ENCODE assay signal across 1 cellular context in the genomic region with DNA sequence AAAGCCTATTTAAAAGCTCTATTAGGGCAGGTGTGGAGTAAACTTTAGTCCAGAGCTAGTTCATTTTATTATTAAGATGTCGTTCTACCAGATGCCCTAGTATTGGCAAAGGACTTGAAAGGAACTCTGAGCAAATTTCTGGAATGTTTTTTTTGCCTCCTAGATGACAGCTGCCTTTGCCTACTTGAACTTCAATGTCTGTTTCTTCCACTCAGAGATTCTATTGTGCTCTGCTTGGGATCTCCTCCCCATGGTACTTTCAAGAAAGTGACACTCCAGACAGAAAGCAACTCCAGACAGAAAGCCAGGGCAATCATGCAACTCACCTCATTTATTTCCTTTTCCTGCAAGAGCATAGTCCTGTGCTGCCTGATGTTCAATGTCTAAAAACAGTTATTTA.
TF ChIP-seq lines count a peak whose summit lies in the region.

No MANE protein-coding gene starts in this region.

TF ChIP-seq in IMR-90, 13 proteins besides CTCF, POLR2A, EP300 and RAD21:
- no peak for TF ChIP-seq MXI1 (IDR thresholded peaks at IDR 0.05; ENCODE audit: borderline replicate concordance, low read depth, low read length)
- TF ChIP-seq NFE2L2 (IDR thresholded peaks at IDR 0.05; ENCODE audit: low read depth, low read length): no peak
- no peak for TF ChIP-seq MAZ (IDR thresholded peaks at IDR 0.05; ENCODE audit: borderline replicate concordance, low read depth, low read length)
- TF ChIP-seq MAFK (IDR thresholded peaks at IDR 0.05; ENCODE audit: low read depth, low read length): no peak
- TF ChIP-seq, protein P1, sequence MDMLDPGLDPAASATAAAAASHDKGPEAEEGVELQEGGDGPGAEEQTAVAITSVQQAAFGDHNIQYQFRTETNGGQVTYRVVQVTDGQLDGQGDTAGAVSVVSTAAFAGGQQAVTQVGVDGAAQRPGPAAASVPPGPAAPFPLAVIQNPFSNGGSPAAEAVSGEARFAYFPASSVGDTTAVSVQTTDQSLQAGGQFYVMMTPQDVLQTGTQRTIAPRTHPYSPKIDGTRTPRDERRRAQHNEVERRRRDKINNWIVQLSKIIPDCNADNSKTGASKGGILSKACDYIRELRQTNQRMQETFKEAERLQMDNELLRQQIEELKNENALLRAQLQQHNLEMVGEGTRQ (IDR thresholded peaks at IDR 0.05; ENCODE audit: low read depth, low read length): no peak
- TF ChIP-seq BHLHE40 (IDR thresholded peaks at IDR 0.05; ENCODE audit: low read depth, low read length): no peak
- TF ChIP-seq CHD1 (IDR thresholded peaks at IDR 0.05; ENCODE audit: low read depth, low read length): no peak
- no peak for TF ChIP-seq FOS (IDR thresholded peaks at IDR 0.05; ENCODE audit: low read depth, low read length)
- no peak for TF ChIP-seq RCOR1 (IDR thresholded peaks at IDR 0.05; ENCODE audit: insufficient replicate concordance, low read length)
- no peak for TF ChIP-seq RFX5 (IDR thresholded peaks at IDR 0.05; ENCODE audit: low read depth, low read length)
- no peak for TF ChIP-seq SMC3 (IDR thresholded peaks at IDR 0.05; ENCODE audit: low read depth, low read length)
